16 cellular contexts compared by ENCODE assay signal in genomic region chr11:104830508-104830907, GRCh38.
DNase-seq lines count a peak whose midpoint lies in the region; ATAC-seq and TF ChIP-seq lines count a peak whose summit lies in the region.
"Had no signal": no experiment of that assay in that cellular context is flagged by ENCODE, and none has a peak within 500 bp of the region (broad histone marks: within the 10 kb centered on the region; RNA-seq: fewer than 3 reads in every experiment).

No MANE protein-coding gene starts in this region.

- intact Hi-C loops in tibial artery (cut with DNase I; ENCODE audit: low total_unique reads) = no loop called here

- no peak overlapping the region for H3K14ac ChIP-seq in mesenchymal stem cell (ENCODE audit: low read length in 2 of 2)

- no peak overlapping the region for H4K8ac ChIP-seq in mesenchymal stem cell (ENCODE audit: low read length)

- ATAC-seq in stimulated activated effector memory CD8-positive, alpha-beta T cell treated with anti-CD3 and anti-CD28 coated beads, Interleukin-12 subunit alpha, Interleukin-12 subunit beta, amount 100 ng/mL, for 72 hours = no peak
- ATAC-seq: CD8-positive, alpha-beta T cell; GM23338 had no signal

- no peaks in the 10 kb centered on the region for H3K4me1 Mint-ChIP-seq in stimulated activated effector memory CD8-positive, alpha-beta T cell treated with anti-CD3 and anti-CD28 coated beads, Interleukin-12 subunit alpha, Interleukin-12 subunit beta, amount 100 ng/mL, for 72 hours
- H3K4me1 Mint-ChIP-seq: GM23338 had no signal

- H3K27me3 ChIP-seq in ACC112 (ENCODE audit: insufficient read depth, low read length) (no peaks in the 10 kb centered on the region), mesenchymal stem cell (ENCODE audit: control insufficient read depth in 1 of 2, insufficient read depth in 1 of 2, low read length in 2 of 2) (no peaks in the 10 kb centered on the region), tibial artery (no peaks in the 10 kb centered on the region)

- no peaks in the 10 kb centered on the region for H3K79me1 ChIP-seq in mesenchymal stem cell (replicated peaks; ENCODE audit: low read length, poor library complexity, severe bottlenecking)

- H3K27ac ChIP-seq in ACC112 (ENCODE audit: low read depth, low read length) = peak overlapping the region; percentile 74
- 0 out of 2 replicates have a peak overlapping the region, but pooled peaks have one; percentile 10 for H3K27ac ChIP-seq in SK-N-MC
- H3K27ac ChIP-seq in mesenchymal stem cell (ENCODE audit: low read length, poor library complexity, severe bottlenecking) = no peak overlapping the region
- no peak overlapping the region for H3K27ac ChIP-seq in tibial artery
- H3K27ac ChIP-seq: C4-2B, HL-60 had no signal

- no peak overlapping the region for H3K4ac ChIP-seq in mesenchymal stem cell (ENCODE audit: low read depth in 1 of 2, low read length in 2 of 2)

- no peak for TF ChIP-seq CTCF in tibial artery (IDR thresholded peaks at IDR 0.05)

- H3K4me3 ChIP-seq in ACC112 (ENCODE audit: low read depth, low read length) = no peak overlapping the region
- no peak overlapping the region for H3K4me3 ChIP-seq in SK-N-MC
- H3K4me3 ChIP-seq in mesenchymal stem cell (ENCODE audit: insufficient read depth in 1 of 2, low read depth in 1 of 2, low read length in 2 of 2) = no peak overlapping the region
- H3K4me3 ChIP-seq in tibial artery = no peak overlapping the region
- H3K4me3 ChIP-seq: GM23338 had no signal

- no peaks in the 10 kb centered on the region for H3K36me3 ChIP-seq in ACC112 (ENCODE audit: insufficient read depth, low read length)
- H3K36me3 ChIP-seq in SK-N-MC (ENCODE audit: insufficient read depth, low read length) = no peaks in the 10 kb centered on the region
- H3K36me3 ChIP-seq in mesenchymal stem cell (ENCODE audit: control insufficient read depth in 1 of 2, insufficient read depth in 2 of 2, low read depth in 1 of 2, low read length in 2 of 2) = no peaks in the 10 kb centered on the region
- no peaks in the 10 kb centered on the region for H3K36me3 ChIP-seq in tibial artery

- H2BK120ac ChIP-seq in mesenchymal stem cell (ENCODE audit: low read depth, low read length) = no peak overlapping the region

- H2BK5ac ChIP-seq in mesenchymal stem cell (ENCODE audit: low read depth, low read length, poor library complexity, severe bottlenecking) = no peak overlapping the region

- H3K18ac ChIP-seq in mesenchymal stem cell (ENCODE audit: low read depth in 1 of 2, low read length in 2 of 2) = no peak overlapping the region

- peaks cover 2% of the 10 kb centered on the region for H3K9me3 Mint-ChIP-seq in stimulated activated effector memory CD8-positive, alpha-beta T cell treated with anti-CD3 and anti-CD28 coated beads, Interleukin-12 subunit alpha, Interleukin-12 subunit beta, amount 100 ng/mL, for 72 hours
- H3K9me3 Mint-ChIP-seq: CD8-positive, alpha-beta T cell; GM23338 had no signal

- peak overlapping the region; percentile 20 for H2AFZ ChIP-seq in ACC112 (ENCODE audit: low read length, unreplicated experiment)
- no peak overlapping the region for H2AFZ ChIP-seq in mesenchymal stem cell (ENCODE audit: low read depth, low read length)
- H2AFZ ChIP-seq: GM23338 had no signal

- H2BK15ac ChIP-seq in mesenchymal stem cell (ENCODE audit: low read depth, poor library complexity, severe bottlenecking) = no peak overlapping the region

- DNase-seq in HT-29 (ENCODE audit: low spot score) (peak; percentile 7), SK-N-MC (ENCODE audit: low read depth, low spot score) (no peak), mesenchymal stem cell (no peak), tibial artery (no peak), 8988T (no peak)
- DNase-seq in stimulated activated effector memory CD8-positive, alpha-beta T cell treated with anti-CD3 and anti-CD28 coated beads, Interleukin-12 subunit alpha, Interleukin-12 subunit beta, amount 100 ng/mL, for 72 hours (ENCODE audit: low spot score in 2 of 2) = no peak
- DNase-seq: AML-193; CD8-positive, alpha-beta T cell; DMS79 treated with DMSO at 0.1 percent for 48 hours; GF-D8; KBM-7 had no signal

- H3K4me3 Mint-ChIP-seq in stimulated activated effector memory CD8-positive, alpha-beta T cell treated with anti-CD3 and anti-CD28 coated beads, Interleukin-12 subunit alpha, Interleukin-12 subunit beta, amount 100 ng/mL, for 72 hours = no peak overlapping the region
- H3K4me3 Mint-ChIP-seq: CD8-positive, alpha-beta T cell; GM23338; IgD-negative memory B cell had no signal

- no peak overlapping the region for H2AK5ac ChIP-seq in mesenchymal stem cell (ENCODE audit: low read length, severe bottlenecking)

- no peaks in the 10 kb centered on the region for H3K79me2 ChIP-seq in ACC112 (ENCODE audit: control insufficient read depth, insufficient read depth, low read length, unreplicated experiment)

- 88% methylated on average over 1 of the region's 5 CpGs for WGBS in mesenchymal stem cell

- H3K9me3 ChIP-seq in SK-N-MC (ENCODE audit: low read depth, low read length) (no peaks in the 10 kb centered on the region), mesenchymal stem cell (ENCODE audit: control insufficient read depth, low read length) (no peaks in the 10 kb centered on the region), tibial artery (no peaks in the 10 kb centered on the region)

- no peak overlapping the region for H3K23ac ChIP-seq in mesenchymal stem cell (ENCODE audit: low read length in 2 of 2)

- peaks cover 16% of the 10 kb centered on the region for H3K4me1 ChIP-seq in ACC112 (ENCODE audit: control insufficient read depth, insufficient read depth, low read length, unreplicated experiment)
- no peaks in the 10 kb centered on the region for H3K4me1 ChIP-seq in mesenchymal stem cell (ENCODE audit: control insufficient read depth, insufficient read depth, low read depth, low read length)
- peaks cover 0 to 7% (median 0%) of the 10 kb centered on the region in 4 donors for H3K4me1 ChIP-seq in tibial artery

- no peak overlapping the region for H4K91ac ChIP-seq in mesenchymal stem cell (ENCODE audit: low read length)

- no peak overlapping the region for H2BK12ac ChIP-seq in mesenchymal stem cell (ENCODE audit: low read length in 2 of 2)

- H3K36me3 Mint-ChIP-seq in stimulated activated effector memory CD8-positive, alpha-beta T cell treated with anti-CD3 and anti-CD28 coated beads, Interleukin-12 subunit alpha, Interleukin-12 subunit beta, amount 100 ng/mL, for 72 hours = no peaks in the 10 kb centered on the region
- H3K36me3 Mint-ChIP-seq: CD8-positive, alpha-beta T cell had no signal

- no peak overlapping the region for H3K27ac Mint-ChIP-seq in stimulated activated effector memory CD8-positive, alpha-beta T cell treated with anti-CD3 and anti-CD28 coated beads, Interleukin-12 subunit alpha, Interleukin-12 subunit beta, amount 100 ng/mL, for 72 hours
- H3K27ac Mint-ChIP-seq: CD8-positive, alpha-beta T cell; GM23338; IgD-negative memory B cell had no signal

- H3K9ac ChIP-seq in SK-N-MC (ENCODE audit: insufficient read length) = no peak overlapping the region
- peak overlapping the region; percentile 74 for H3K9ac ChIP-seq in mesenchymal stem cell (ENCODE audit: low read length)

- no peak overlapping the region for H3K4me2 ChIP-seq in mesenchymal stem cell (ENCODE audit: low read length, poor library complexity, severe bottlenecking)
- H3K4me2 ChIP-seq: GM23338 had no signal

Comparison
In these comparisons a context has a peak if more than half of its experiments do, and no peak if none do; other contexts are left out.
1. H3K27ac ChIP-seq: peak in ACC112 (single experiment) and SK-N-MC (single experiment); none in mesenchymal stem cell (single experiment) and tibial artery (0 of 2).